Comparison of ENCODE assay signal across 33 cellular contexts in genomic region chr13:27774651-27775050, GRCh38. TPM values are rescaled to one million over a fixed set of nuclear protein-coding genes. Genes with fewer than 3 reads are reported as not detected.
DNase-seq lines count a peak whose midpoint lies in the region; ATAC-seq, FAIRE-seq and TF ChIP-seq lines count a peak whose summit lies in the region.
"Had no signal": no experiment of that assay in that cellular context is flagged by ENCODE, and none has a peak within 500 bp of the region (broad histone marks: within the 10 kb centered on the region; RNA-seq: fewer than 3 reads in every experiment).

No MANE protein-coding gene starts in this region.

- no peaks in the 10 kb centered on the region for H3K36me3 ChIP-seq in BLaER1 treated with 17β-estradiol and CSF1 and Interleukin-3, amounts not matched to agents 10 nM and 100 nM
- H3K36me3 ChIP-seq in GM12878 (ENCODE audit: control insufficient read depth in 2 of 2, insufficient read depth in 2 of 2, low read length in 1 of 2), result no peaks in the 10 kb centered on the region
- H3K36me3 ChIP-seq: cardiac muscle cell, heart right ventricle, lower lobe of right lung, right atrium auricular region had no signal

- DNase-seq in MV-4-11 (lab: John Stamatoyannopoulos, UW), result peak; percentile 93
- no peak for DNase-seq in GM12878 (ENCODE audit: low read depth, low spot score)
- no peak for DNase-seq in LoVo (ENCODE audit: low spot score)
- DNase-seq in activated CD4-positive, alpha-beta T cell treated with anti-CD3 and anti-CD28 coated beads, Interleukin-2, amount 50 U/mL, for 4 hours, result no peak
- DNase-seq in head of caudate nucleus, result no peak
- DNase-seq: activated CD4-positive, alpha-beta memory T cell treated with anti-CD3 and anti-CD28 coated beads, Interleukin-2, amount 10 ng/mL, durations not matched to agents 7 days and 5 days; activated CD4-positive, CD25-positive, alpha-beta regulatory T cell treated with anti-CD3 and anti-CD28 coated beads, Interleukin-2, amount 50 U/mL, for 72 hours; AML-193; anterior cingulate cortex; DMS153; effector memory CD4-positive, alpha-beta T cell; H7; heart right ventricle; lower lobe of right lung; MM.1S; mucosa of descending colon; NCI-H146; nephron progenitor cell; T-helper 1 cell; trophoblast cell had no signal

- ATAC-seq in GM21526 (IDR thresholded peaks at IDR 0.05; ENCODE audit: low FRiP score, unreplicated experiment) (peak; percentile 42), GM12878 (0 out of 3 replicates have a peak, but pooled peaks have one; percentile 23), HG02588 (IDR thresholded peaks at IDR 0.05; ENCODE audit: unreplicated experiment) (no peak)
- ATAC-seq: A549, heart right ventricle, lower lobe of right lung, mucosa of descending colon had no signal

- H3K4me1 ChIP-seq in BLaER1 treated with 17β-estradiol and CSF1 and Interleukin-3, amounts not matched to agents 10 nM and 100 nM, result peaks cover 0 to 35% (median 7%) of the 10 kb centered on the region in 10 experiments; a peak in 13 of 20 replicates
- peaks cover 3% of the 10 kb centered on the region; the same call in 1 of the 2 replicates for H3K4me1 ChIP-seq in GM12878 (ENCODE audit: control insufficient read depth, insufficient read depth, low read length)
- H3K4me1 ChIP-seq: A549, heart right ventricle, lower lobe of right lung, right atrium auricular region had no signal

- RAD21 ChIA-PET in GM12878 (lab: Charles Lee; ENCODE audit: unreplicated experiment), result interaction anchor here (1.5 kb wide), 1 partner anchor 51 kb away, joined by 3 read pairs; no protein-coding TSS in a partner anchor

- in situ Hi-C loops in GM12878 (cut with MboI), result no loop called here

- H3K27me3 ChIP-seq in BLaER1 treated with 17β-estradiol and CSF1 and Interleukin-3, amounts not matched to agents 10 nM and 100 nM, result no peaks in the 10 kb centered on the region
- H3K27me3 ChIP-seq in GM12878 (replicated peaks in 1 of 2; ENCODE audit: control insufficient read depth in 2 of 2, insufficient read depth in 2 of 2, low read length in 1 of 2), result peaks cover 0 to 1% of the 10 kb centered on the region in 2 experiments; a peak in 1 of 4 replicates

- no peak overlapping the region for H2AFZ ChIP-seq in GM12878 (ENCODE audit: control insufficient read depth, low read depth, low read length)

- 14% methylated on average over 2 of the region's 2 CpGs for WGBS in GM12878 (ENCODE audit: insufficient coverage, insufficient replicate concordance, low lambda C conversion rate, missing lambda C conversion rate)

- no peak for TF ChIP-seq CTCF in GM12878 (IDR thresholded peaks at IDR 0.05 in 2 of 3, conservative IDR thresholded peaks at IDR 0.05 in 1 of 3; ENCODE audit: control insufficient read depth in 2 of 3, extremely low read depth in 1 of 3, insufficient read depth in 1 of 3, low read depth in 3 of 3, low read length in 3 of 3)

- H3K4me3 ChIP-seq in BLaER1 treated with 17β-estradiol and CSF1 and Interleukin-3, amounts not matched to agents 10 nM and 100 nM, result no peak overlapping the region
- H3K4me3 ChIP-seq in GM12878, result no peak overlapping the region
- H3K4me3 ChIP-seq: A549, cardiac muscle cell, coronary artery, heart right ventricle, lower lobe of right lung, mucosa of descending colon, right atrium auricular region had no signal

- H3K27ac ChIP-seq in BLaER1 treated with 17β-estradiol and CSF1 and Interleukin-3, amounts not matched to agents 10 nM and 100 nM, result no peak overlapping the region
- no peak overlapping the region for H3K27ac ChIP-seq in GM12878 (ENCODE audit: control insufficient read depth, insufficient read depth)
- H3K27ac ChIP-seq: A549, cardiac muscle cell, coronary artery, heart right ventricle, lower lobe of right lung, right atrium auricular region had no signal

- SMC1A ChIA-PET in GM12878 (lab: Charles Lee; ENCODE audit: uncharacterized antibody, unreplicated experiment), result interaction anchor here (0.8 to 1.5 kb wide), 3 partner anchors 29 to 210 kb away, joined by 3 to 6 read pairs (median 3); no protein-coding TSS in a partner anchor

- CTCF ChIA-PET in GM12878 (lab: Yijun Ruan, JAX), result interaction anchor here (0.6 to 8.1 kb wide), 4 partner anchors 53 to 614 kb away, joined by 3 to 122 read pairs (median 4); no protein-coding TSS in a partner anchor

- POLR2A ChIA-PET in GM12878 (lab: Charles Lee), result no interaction called here

- no TSS peak for BruUV-seq in GM12878 (replicated peaks; lab: Mats Ljungman, UMichigan)

- intact Hi-C loops in GM12878 (cut with micrococcal nuclease; ENCODE audit: unreplicated experiment), result no loop called here
- intact Hi-C loops in head of caudate nucleus (cut with DNase I), result no loop called here

- H4K20me1 ChIP-seq in BLaER1 treated with 17β-estradiol and CSF1 and Interleukin-3, amounts not matched to agents 10 nM and 100 nM, result no peaks in the 10 kb centered on the region
- no peaks in the 10 kb centered on the region for H4K20me1 ChIP-seq in GM12878 (ENCODE audit: control insufficient read depth, insufficient read depth)

- FAIRE-seq in GM12878 (lab: Jason Lieb, UNC), result no peak
- FAIRE-seq: A549 had no signal

- H3K4me2 ChIP-seq in BLaER1 treated with 17β-estradiol and CSF1 and Interleukin-3, amounts not matched to agents 10 nM and 100 nM, result peak overlapping the region in 6 of 11 experiments; percentile 16 to 58 (median 44); a peak in 11 of 22 replicates
- H3K4me2 ChIP-seq in GM12878 (ENCODE audit: control insufficient read depth, insufficient read depth), result no peak overlapping the region
- H3K4me2 ChIP-seq: A549 had no signal

- H3K79me2 ChIP-seq in GM12878 (ENCODE audit: control insufficient read depth, insufficient read depth, low read length), result no peaks in the 10 kb centered on the region

- TF ChIP-seq EP300 in GM12878 (IDR thresholded peaks at IDR 0.05; ENCODE audit: borderline replicate concordance in 1 of 2, control insufficient read depth in 1 of 2, low read depth in 2 of 2, low read length in 2 of 2), result no peak

- H3K9ac ChIP-seq in BLaER1 treated with 17β-estradiol and CSF1 and Interleukin-3, amounts not matched to agents 10 nM and 100 nM, result no peak overlapping the region
- H3K9ac ChIP-seq in GM12878 (ENCODE audit: control insufficient read depth, insufficient read depth, low read length), result no peak overlapping the region

- TF ChIP-seq RAD21 in GM12878 (IDR thresholded peaks at IDR 0.05; ENCODE audit: insufficient read depth, low read depth, low read length), result no peak

- no peak for TF ChIP-seq POLR2A in GM12878 (IDR thresholded peaks at IDR 0.05; ENCODE audit: low read depth, low read length)

- H3K9me3 ChIP-seq in BLaER1 treated with 17β-estradiol and CSF1 and Interleukin-3, amounts not matched to agents 10 nM and 100 nM (replicated peaks in 1 of 11), result no peaks in the 10 kb centered on the region
- no peaks in the 10 kb centered on the region for H3K9me3 ChIP-seq in GM12878 (replicated peaks; ENCODE audit: control insufficient read depth, insufficient read depth, low read length)
- H3K9me3 ChIP-seq: A549, heart right ventricle, lower lobe of right lung, mucosa of descending colon, right atrium auricular region had no signal

TF ChIP-seq in GM12878, 131 proteins besides CTCF, POLR2A, EP300 and RAD21 (continues in another document):
- TF ChIP-seq, protein P1, sequence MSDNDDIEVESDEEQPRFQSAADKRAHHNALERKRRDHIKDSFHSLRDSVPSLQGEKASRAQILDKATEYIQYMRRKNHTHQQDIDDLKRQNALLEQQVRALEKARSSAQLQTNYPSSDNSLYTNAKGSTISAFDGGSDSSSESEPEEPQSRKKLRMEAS (IDR thresholded peaks at IDR 0.05; ENCODE audit: low read depth, low read length), result no peak
- no peak for TF ChIP-seq SMARCA5 (IDR thresholded peaks at IDR 0.05)
- no peak for TF ChIP-seq EGR1 (IDR thresholded peaks at IDR 0.05; ENCODE audit: borderline replicate concordance in 1 of 2, low read depth in 2 of 2, low read length in 2 of 2)
- TF ChIP-seq ZZZ3 (IDR thresholded peaks at IDR 0.05; ENCODE audit: control insufficient read depth, insufficient read length, low read depth), result no peak
- TF ChIP-seq ZBED1 (IDR thresholded peaks at IDR 0.05; ENCODE audit: borderline replicate concordance), result no peak
- TF ChIP-seq, protein P2, sequence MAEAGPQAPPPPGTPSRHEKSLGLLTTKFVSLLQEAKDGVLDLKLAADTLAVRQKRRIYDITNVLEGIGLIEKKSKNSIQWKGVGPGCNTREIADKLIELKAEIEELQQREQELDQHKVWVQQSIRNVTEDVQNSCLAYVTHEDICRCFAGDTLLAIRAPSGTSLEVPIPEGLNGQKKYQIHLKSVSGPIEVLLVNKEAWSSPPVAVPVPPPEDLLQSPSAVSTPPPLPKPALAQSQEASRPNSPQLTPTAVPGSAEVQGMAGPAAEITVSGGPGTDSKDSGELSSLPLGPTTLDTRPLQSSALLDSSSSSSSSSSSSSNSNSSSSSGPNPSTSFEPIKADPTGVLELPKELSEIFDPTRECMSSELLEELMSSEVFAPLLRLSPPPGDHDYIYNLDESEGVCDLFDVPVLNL (IDR thresholded peaks at IDR 0.05; ENCODE audit: low read depth, low read length), result no peak
- no peak for TF ChIP-seq POLR2AphosphoS5 (IDR thresholded peaks at IDR 0.05; ENCODE audit: low read length)
- TF ChIP-seq SUZ12 (IDR thresholded peaks at IDR 0.05; ENCODE audit: unreplicated experiment), result no peak
- TF ChIP-seq POU2F2 (IDR thresholded peaks at IDR 0.05; ENCODE audit: borderline replicate concordance, low read depth, low read length), result no peak
- no peak for TF ChIP-seq CREB1 (IDR thresholded peaks at IDR 0.05; ENCODE audit: low read depth)
- TF ChIP-seq CHD4 (IDR thresholded peaks at IDR 0.05), result no peak

RNA-seq across cellular contexts. Expression of gene GSX1, which starts 17.6 kb away (rescaled TPM):
- total RNA-seq in GM12878 (2013; cell fraction: nucleolus; rRNA removed), result not detected in 2 replicates
- total RNA-seq in GM12878 (2014; rRNA removed), result not detected in 2 replicates
- total RNA-seq in GM12878 (2014; rRNA removed; fragmentation: Illumina TruSeq; extraction: Trizol), result not detected in 2 replicates
- not detected in 2 replicates for total RNA-seq in GM12878 (2021)
- not detected for polyA plus RNA-seq in GM12878 (2011; ENCODE audit: low read depth)
- polyA plus RNA-seq in GM12878 (2011; rRNA removed), result not detected in 2 replicates
- polyA plus RNA-seq in GM12878 (2011; cell fraction: cytosol; rRNA removed), result not detected in 2 replicates
- not detected in 2 replicates for polyA plus RNA-seq in GM12878 (2011; cell fraction: nucleus; rRNA removed)
- polyA plus RNA-seq in GM12878 (2012), result not detected in 2 replicates
- not detected in 2 replicates for polyA plus RNA-seq in GM12878 (2014; fragmentation: Illumina TruSeq; extraction: Trizol)
- polyA plus RNA-seq in GM12878 (2014; fragmentation: Nextera tagmentation; extraction: Ambion mirVana), result not detected
- polyA plus RNA-seq in GM12878 (2014; rRNA removed), result not detected in 2 replicates
- polyA plus RNA-seq in GM12878 (2016; fragmentation: Nextera tagmentation; extraction: Ambion mirVana), result not detected
- not detected in 2 replicates for polyA minus RNA-seq in GM12878 (2011; rRNA and poly(A)+ RNA removed)
- polyA minus RNA-seq in GM12878 (2011; cell fraction: cytosol; rRNA and poly(A)+ RNA removed), result not detected in 2 replicates
- polyA minus RNA-seq in GM12878 (2011; cell fraction: nucleus; rRNA and poly(A)+ RNA removed), result not detected in 2 replicates
- total RNA-seq: activated CD4-positive, alpha-beta memory T cell treated with anti-CD3 and anti-CD28 coated beads, Interleukin-2, amount 10 ng/mL, durations not matched to agents 7 days and 5 days; cardiac muscle cell; fibroblast of villous mesenchyme; H7; heart right ventricle; HT1080; lower lobe of right lung; mucosa of descending colon; osteocyte; right atrium auricular region; SK-MEL-5; subcutaneous adipose tissue had no signal
- polyA plus RNA-seq: A549, cardiac muscle cell, esophagus, heart right ventricle had no signal
